ENCODE assay signal across 24 cellular contexts in the genomic region with DNA sequence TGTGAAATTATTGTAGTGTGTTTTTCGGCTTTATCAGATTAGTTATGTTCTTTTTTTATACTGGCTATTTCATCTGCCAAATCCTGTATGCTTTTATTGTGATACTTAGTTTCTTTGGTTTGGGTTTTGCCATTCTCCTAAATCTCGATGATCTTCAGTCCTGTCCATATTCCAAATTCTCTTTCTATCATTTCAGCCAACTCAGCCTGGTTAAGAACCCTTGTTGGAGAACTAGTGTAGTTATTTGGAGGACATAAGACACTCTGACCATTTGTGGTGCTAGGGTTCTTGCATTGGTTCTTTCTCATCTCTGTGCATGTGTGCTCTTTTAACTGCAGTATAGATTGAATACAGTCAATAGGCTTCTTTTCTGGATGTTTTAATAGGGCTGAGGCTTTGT.
"Had no signal": no experiment of that assay in that cellular context is flagged by ENCODE, and none has a peak within 500 bp of the region (broad histone marks: within the 10 kb centered on the region; RNA-seq: fewer than 3 reads in every experiment).

No MANE protein-coding gene starts in this region.

- H3K9me3 ChIP-seq: colonic mucosa, gastrocnemius medialis, gastroesophageal sphincter had no signal

- H3K4me1 Mint-ChIP-seq: endodermal cell had no signal

- H3K27me3 Mint-ChIP-seq: dendritic cell treated with granulocyte-macrophage colony-stimulating factor and Interleukin-4, amounts not matched to agents 40 ng/mL and 50 ng/mL, for 4 days had no signal

- H3K36me3 ChIP-seq: colonic mucosa, esophagus muscularis mucosa, esophagus squamous epithelium, gastrocnemius medialis, gastroesophageal sphincter, heart left ventricle, heart right ventricle had no signal

- H3K4me1 ChIP-seq: colonic mucosa, esophagus muscularis mucosa, esophagus squamous epithelium, foreskin keratinocyte, gastrocnemius medialis, gastroesophageal sphincter, heart left ventricle, heart right ventricle had no signal

- DNase-seq: colonic mucosa; cortex of kidney; dermis blood vessel endothelial cell; dorsolateral prefrontal cortex; effector CD4-positive, alpha-beta T cell; effector CD8-positive, alpha-beta T cell; effector memory CD4-positive, alpha-beta T cell; effector memory CD8-positive, alpha-beta T cell; endodermal cell; erythroblast; esophagus squamous epithelium; foreskin fibroblast; foreskin keratinocyte; foreskin melanocyte; gastrocnemius medialis; glutamatergic neuron; head of caudate nucleus; heart left ventricle; heart right ventricle had no signal

- H3K4me3 ChIP-seq: colonic mucosa, coronary artery, dorsolateral prefrontal cortex, esophagus muscularis mucosa, esophagus squamous epithelium, gastrocnemius medialis, gastroesophageal sphincter, heart left ventricle, heart right ventricle had no signal

- H3K27ac Mint-ChIP-seq: dendritic cell treated with granulocyte-macrophage colony-stimulating factor and Interleukin-4, amounts not matched to agents 40 ng/mL and 50 ng/mL, for 4 days; effector memory CD8-positive, alpha-beta T cell; endodermal cell had no signal

- H3K27ac ChIP-seq: colonic mucosa, coronary artery, dorsolateral prefrontal cortex, epithelial cell of prostate, esophagus muscularis mucosa, esophagus squamous epithelium, foreskin keratinocyte, gastrocnemius medialis, gastroesophageal sphincter, heart left ventricle, heart right ventricle had no signal

- H3K4me3 Mint-ChIP-seq: dendritic cell treated with granulocyte-macrophage colony-stimulating factor and Interleukin-4, amounts not matched to agents 40 ng/mL and 50 ng/mL, for 4 days; effector memory CD8-positive, alpha-beta T cell; endodermal cell had no signal
